In the genomic region with DNA sequence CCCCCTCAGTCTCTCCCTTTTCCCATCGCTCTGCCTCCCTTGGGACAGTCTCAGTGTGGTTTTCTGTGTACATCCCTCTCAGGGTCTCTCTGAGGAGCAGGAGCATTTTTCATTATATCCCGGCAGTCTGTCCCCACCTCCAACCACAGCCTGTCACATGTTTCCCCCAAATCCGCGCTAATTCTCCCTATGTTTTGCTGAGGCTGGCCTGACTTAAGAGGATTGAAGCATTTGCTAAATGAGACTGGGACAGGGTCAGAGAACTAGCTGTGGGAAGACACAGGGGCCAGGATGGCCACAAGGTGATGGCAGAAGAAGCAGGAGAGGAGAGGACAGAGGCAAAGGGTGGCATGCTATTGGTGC, we compare ENCODE assay signal across 36 cellular contexts. TPM values are rescaled to one million over a fixed set of nuclear protein-coding genes. Genes with fewer than 3 reads are reported as not detected.
"Had no signal": no experiment of that assay in that cellular context is flagged by ENCODE, and none has a peak within 500 bp of the region (broad histone marks: within the 10 kb centered on the region; RNA-seq: fewer than 3 reads in every experiment).

No MANE protein-coding gene starts in this region.

- H3K4me1 Mint-ChIP-seq: activated CD4-positive, alpha-beta memory T cell treated with anti-CD3 and anti-CD28 coated beads, Interleukin-2, amount 10 ng/mL, durations not matched to agents 7 days and 5 days; activated CD4-positive, alpha-beta T cell treated with anti-CD3 and anti-CD28 coated beads, Interleukin-2, amount 10 ng/mL, durations not matched to agents 7 days and 5 days; activated T-helper 17 cell treated with anti-CD3 and anti-CD28 coated beads, Interleukin-2, amount 50 U/mL, for 72 hours; central memory CD8-positive, alpha-beta T cell; WTC11 had no signal

- H3K4me3 Mint-ChIP-seq: activated CD4-positive, alpha-beta memory T cell treated with anti-CD3 and anti-CD28 coated beads, Interleukin-2, amount 10 ng/mL, durations not matched to agents 7 days and 5 days; activated CD4-positive, alpha-beta T cell treated with anti-CD3 and anti-CD28 coated beads, Interleukin-2, amount 10 ng/mL, durations not matched to agents 7 days and 5 days; activated naive CD8-positive, alpha-beta T cell; activated T-cell treated with anti-CD3 and anti-CD28 coated beads, Interleukin-2, amount 50 U/mL, for 4 hours; activated T-helper 17 cell treated with anti-CD3 and anti-CD28 coated beads, Interleukin-2, amount 50 U/mL, for 72 hours; central memory CD8-positive, alpha-beta T cell; dendritic cell treated with granulocyte-macrophage colony-stimulating factor and Interleukin-4, amounts not matched to agents 40 ng/mL and 50 ng/mL, for 4 days; endodermal cell; WTC11 had no signal

- DNase-seq: activated CD4-positive, alpha-beta memory T cell treated with anti-CD3 and anti-CD28 coated beads, Interleukin-2, amount 10 ng/mL, durations not matched to agents 7 days and 5 days; activated CD4-positive, alpha-beta T cell treated with anti-CD3 and anti-CD28 coated beads for 1 hour; activated CD4-positive, alpha-beta T cell treated with anti-CD3 and anti-CD28 coated beads for 4 hours; activated CD4-positive, alpha-beta T cell treated with anti-CD3 and anti-CD28 coated beads, Interleukin-2, amount 10 ng/mL, durations not matched to agents 7 days and 5 days; activated CD4-positive, alpha-beta T cell treated with anti-CD3 and anti-CD28 coated beads, Interleukin-2, amount 50 U/mL, for 4 hours; activated CD8-positive, alpha-beta memory T cell treated with anti-CD3 and anti-CD28 coated beads for 24 hours; activated effector memory CD4-positive, alpha-beta T cell treated with Interleukin-2 at 50 U/mL for 16 hours; activated gamma-delta T cell treated with Interleukin-2 at 50 U/mL for 16 hours; activated naive CD4-positive, alpha-beta T cell treated with anti-CD3 and anti-CD28 coated beads, Interleukin-2, amount 50 U/mL, for 16 hours; activated naive CD4-positive, alpha-beta T cell treated with Interleukin-2 at 50 U/mL for 16 hours; activated T-cell treated with anti-CD3 and anti-CD28 coated beads, Interleukin-2, amount 50 U/mL, for 4 hours; amniotic stem cell; anterior cingulate cortex; brain microvascular endothelial cell; dorsolateral prefrontal cortex; effector memory CD4-positive, alpha-beta T cell; endodermal cell; foreskin melanocyte; heart right ventricle; T-helper 2 cell had no signal

- H3K4me3 ChIP-seq: coronary artery, dorsolateral prefrontal cortex, gastroesophageal sphincter, heart right ventricle had no signal

- H3K4me1 ChIP-seq: gastroesophageal sphincter, heart right ventricle had no signal

- H3K36me3 Mint-ChIP-seq: activated naive CD8-positive, alpha-beta T cell had no signal

- FAIRE-seq: astrocyte had no signal

- H3K36me3 ChIP-seq: brain microvascular endothelial cell, gastroesophageal sphincter, heart right ventricle had no signal

- H3K9me3 ChIP-seq: gastroesophageal sphincter had no signal

- ATAC-seq: activated T-cell treated with anti-CD3 and anti-CD28 coated beads, Interleukin-2, amount 50 U/mL, for 4 hours; activated T-helper 17 cell treated with anti-CD3 and anti-CD28 coated beads, Interleukin-2, amount 50 U/mL, for 72 hours; esophagus mucosa; gastroesophageal sphincter; heart right ventricle; WTC11 had no signal

- H3K27ac Mint-ChIP-seq: activated CD4-positive, alpha-beta memory T cell treated with anti-CD3 and anti-CD28 coated beads, Interleukin-2, amount 10 ng/mL, durations not matched to agents 7 days and 5 days; activated CD4-positive, alpha-beta T cell treated with anti-CD3 and anti-CD28 coated beads, Interleukin-2, amount 10 ng/mL, durations not matched to agents 7 days and 5 days; activated naive CD8-positive, alpha-beta T cell; activated T-helper 17 cell treated with anti-CD3 and anti-CD28 coated beads, Interleukin-2, amount 50 U/mL, for 72 hours; dendritic cell treated with granulocyte-macrophage colony-stimulating factor and Interleukin-4, amounts not matched to agents 40 ng/mL and 50 ng/mL, for 4 days; endodermal cell; WTC11 had no signal

- H3K9me3 Mint-ChIP-seq: activated T-helper 17 cell treated with anti-CD3 and anti-CD28 coated beads, Interleukin-2, amount 50 U/mL, for 72 hours; central memory CD8-positive, alpha-beta T cell; dendritic cell treated with granulocyte-macrophage colony-stimulating factor and Interleukin-4, amounts not matched to agents 40 ng/mL and 50 ng/mL, for 4 days had no signal

- H3K27ac ChIP-seq: brain microvascular endothelial cell, coronary artery, dorsolateral prefrontal cortex, gastroesophageal sphincter, heart right ventricle had no signal

- H3K27me3 ChIP-seq: brain microvascular endothelial cell, dorsolateral prefrontal cortex, gastroesophageal sphincter had no signal

RNA-seq across cellular contexts. Expression of gene TPRX1, which starts 5.5 kb away (rescaled TPM):
- total RNA-seq: activated CD4-positive, alpha-beta memory T cell treated with anti-CD3 and anti-CD28 coated beads, Interleukin-2, amount 10 ng/mL, durations not matched to agents 7 days and 5 days; activated CD4-positive, alpha-beta T cell treated with anti-CD3 and anti-CD28 coated beads, Interleukin-2, amount 10 ng/mL, durations not matched to agents 7 days and 5 days; activated T-cell treated with anti-CD3 and anti-CD28 coated beads, Interleukin-2, amount 50 U/mL, for 4 hours; activated T-helper 17 cell treated with anti-CD3 and anti-CD28 coated beads, Interleukin-2, amount 50 U/mL, for 72 hours; astrocyte; bronchial epithelial cell; cardiac septum; cerebellum; dorsolateral prefrontal cortex; endodermal cell; epithelial cell of proximal tubule; esophagus mucosa; gastroesophageal sphincter; glomerular endothelial cell; heart right ventricle; T-helper 1 cell treated with Interleukin-12 subunit alpha and Interleukin-12 subunit beta and Interleukin-4 antibody, amounts not matched to agents 30 ng/mL and 1 ng/mL, for 36 hours; WTC11 had no signal
- polyA plus RNA-seq: adipose tissue, heart right ventricle had no signal

RNA-seq across cellular contexts. Expression of gene CRX, which starts 22.9 kb away (rescaled TPM):
- total RNA-seq: activated CD4-positive, alpha-beta memory T cell treated with anti-CD3 and anti-CD28 coated beads, Interleukin-2, amount 10 ng/mL, durations not matched to agents 7 days and 5 days; activated CD4-positive, alpha-beta T cell treated with anti-CD3 and anti-CD28 coated beads, Interleukin-2, amount 10 ng/mL, durations not matched to agents 7 days and 5 days; activated T-cell treated with anti-CD3 and anti-CD28 coated beads, Interleukin-2, amount 50 U/mL, for 4 hours; astrocyte; bronchial epithelial cell; cardiac septum; cerebellum; epithelial cell of proximal tubule; esophagus mucosa; gastroesophageal sphincter; glomerular endothelial cell; heart right ventricle; T-helper 1 cell treated with Interleukin-12 subunit alpha and Interleukin-12 subunit beta and Interleukin-4 antibody, amounts not matched to agents 30 ng/mL and 1 ng/mL, for 36 hours had no signal
- polyA plus RNA-seq: heart right ventricle had no signal
